15 cellular contexts compared by ENCODE assay signal in the genomic region with DNA sequence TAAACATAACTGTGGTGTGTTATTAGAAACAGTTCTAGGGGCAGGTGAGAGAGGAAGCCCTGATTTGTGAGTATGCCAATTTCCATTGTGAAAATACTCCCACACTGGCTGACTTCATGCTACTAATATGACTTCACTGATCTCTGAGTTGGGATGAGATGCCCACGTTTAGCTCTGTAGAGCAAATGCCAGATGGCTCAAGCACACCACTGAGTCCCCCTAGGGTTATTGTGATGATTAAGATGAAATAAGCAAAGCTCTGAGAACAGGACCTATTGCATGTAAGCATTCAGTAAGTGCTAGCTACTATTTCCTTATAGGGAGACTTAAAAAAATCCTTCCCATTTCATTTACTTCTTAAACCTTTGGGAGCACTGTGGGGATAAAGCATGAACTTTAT.
"Had no signal": no experiment of that assay in that cellular context is flagged by ENCODE, and none has a peak within 500 bp of the region (broad histone marks: within the 10 kb centered on the region; RNA-seq: fewer than 3 reads in every experiment).

No MANE protein-coding gene starts in this region.

- H3K4me1 ChIP-seq: esophagus muscularis mucosa, left ventricle myocardium inferior, parathyroid adenoma, right lobe of liver had no signal

- H3K9me3 ChIP-seq: esophagus muscularis mucosa, right lobe of liver, thyroid gland had no signal

- H3K27ac ChIP-seq: esophagus muscularis mucosa, left ventricle myocardium inferior, parathyroid adenoma, right lobe of liver, thyroid gland, WERI-Rb-1 had no signal

- H2AFZ ChIP-seq: parathyroid adenoma had no signal

- H3K4me3 ChIP-seq: esophagus muscularis mucosa, left ventricle myocardium inferior, right lobe of liver, thyroid gland had no signal

- H3K79me2 ChIP-seq: parathyroid adenoma had no signal

- DNase-seq: activated CD4-positive, alpha-beta T cell treated with anti-CD3 and anti-CD28 coated beads, Interleukin-2, amount 50 U/mL, for 4 hours; activated gamma-delta T cell treated with Interleukin-2 at 50 U/mL for 16 hours; dermis blood vessel endothelial cell; effector memory CD4-positive, alpha-beta T cell; left ventricle myocardium inferior; mammary epithelial cell; midbrain; right lobe of liver; stimulated activated naive B cell treated with anti-CD40 and anti-IgM and Interleukin-4, amounts not matched to agents 10 μg/mL and 1 μg/mL and 100 μg/mL, for 72 hours; T-helper 2 cell; thyroid gland; WERI-Rb-1 had no signal

- H3K9ac ChIP-seq: parathyroid adenoma had no signal

- H3K36me3 ChIP-seq: esophagus muscularis mucosa, left ventricle myocardium inferior, right lobe of liver, thyroid gland, WERI-Rb-1 had no signal

- ATAC-seq: activated naive CD4-positive, alpha-beta T cell treated with anti-CD3 and anti-CD28 coated beads, Interleukin-2, amount 50 U/mL, for 72 hours; right lobe of liver; stimulated activated naive B cell treated with anti-CD40 and anti-IgM and Interleukin-4, amounts not matched to agents 10 μg/mL and 1 μg/mL and 100 μg/mL, for 72 hours had no signal

- H3K27me3 ChIP-seq: esophagus muscularis mucosa, right lobe of liver, thyroid gland had no signal
